Comparison of ENCODE assay signal across 20 cellular contexts in the genomic region with DNA sequence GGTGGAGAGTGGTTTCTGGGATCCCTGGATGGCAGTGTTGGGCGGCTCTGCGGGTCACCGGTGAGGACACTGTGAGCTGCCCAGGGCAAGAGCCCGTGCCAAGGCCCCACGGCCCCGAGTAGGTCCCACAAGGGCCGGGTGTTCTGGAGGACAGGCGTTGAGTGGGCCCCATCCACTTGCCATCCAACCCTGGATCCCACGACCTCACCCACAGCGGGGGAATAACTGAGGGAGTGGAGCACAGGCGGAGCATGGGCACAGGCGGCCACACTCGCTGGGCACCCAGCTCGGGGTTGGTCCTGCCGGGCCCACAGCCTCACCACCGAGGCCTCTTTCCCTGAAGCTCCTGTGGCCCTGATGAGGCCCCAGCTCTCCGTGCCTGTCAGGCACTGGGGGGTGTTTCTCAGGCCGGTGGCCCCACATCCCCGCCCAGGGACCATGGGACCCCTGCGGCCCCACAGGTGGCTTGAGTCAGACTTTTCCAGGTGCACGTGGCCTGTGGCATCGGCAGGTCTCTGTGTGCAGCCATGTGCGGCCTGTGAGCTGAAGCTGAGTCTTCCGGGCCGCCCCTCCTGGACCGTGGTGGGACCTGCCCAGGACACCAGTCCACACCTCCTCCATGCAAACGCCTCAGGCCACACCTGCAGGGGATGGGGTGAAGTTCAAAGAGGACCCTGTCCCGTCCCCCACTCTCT. TPM values are rescaled to one million over a fixed set of nuclear protein-coding genes. Genes with fewer than 3 reads are reported as not detected.
DNase-seq lines count a peak whose midpoint lies in the region; ATAC-seq, FAIRE-seq and TF ChIP-seq lines count a peak whose summit lies in the region.
"Had no signal": no experiment of that assay in that cellular context is flagged by ENCODE, and none has a peak within 500 bp of the region (broad histone marks: within the 10 kb centered on the region; RNA-seq: fewer than 3 reads in every experiment).

No MANE protein-coding gene starts in this region.

- H3K9me3 Mint-ChIP-seq in activated T-cell treated with anti-CD3 and anti-CD28 coated beads, Interleukin-2, amount 50 U/mL, for 24 hours: peaks cover 5% of the 10 kb centered on the region

- no peak overlapping the region for H3K27ac Mint-ChIP-seq in activated T-cell treated with anti-CD3 and anti-CD28 coated beads, Interleukin-2, amount 50 U/mL, for 24 hours
- H3K27ac Mint-ChIP-seq: CD4-positive, alpha-beta T cell; HFFc6; IgD-negative memory B cell had no signal

- H3K27me3 Mint-ChIP-seq in activated T-cell treated with anti-CD3 and anti-CD28 coated beads, Interleukin-2, amount 50 U/mL, for 24 hours: peaks cover 27% of the 10 kb centered on the region

- H3K9me3 ChIP-seq in HepG2 (ENCODE audit: low read length): no peaks in the 10 kb centered on the region
- H3K9me3 ChIP-seq: HAP-1 had no signal

- H3K9ac ChIP-seq in HepG2 (ENCODE audit: insufficient read depth, low read depth, low read length): no peak overlapping the region
- H3K9ac ChIP-seq: BLaER1 treated with 17β-estradiol and CSF1 and Interleukin-3, amounts not matched to agents 10 nM and 100 nM; KMS-11 had no signal

- H3K27ac ChIP-seq in HepG2 (ENCODE audit: extremely low read length, insufficient read depth, low read length): no peak overlapping the region
- H3K27ac ChIP-seq: BLaER1 treated with 17β-estradiol and CSF1 and Interleukin-3, amounts not matched to agents 10 nM and 100 nM; KMS-11 had no signal

- 8% methylated on average over 4 of the region's 28 CpGs for WGBS in HepG2 (ENCODE audit: low lambda C conversion rate)

- H3K36me3 Mint-ChIP-seq in activated T-cell treated with anti-CD3 and anti-CD28 coated beads, Interleukin-2, amount 50 U/mL, for 24 hours (ENCODE audit: low read depth): no peaks in the 10 kb centered on the region

- H3K36me3 ChIP-seq in HepG2 (replicated peaks in 1 of 2; ENCODE audit: control insufficient read depth in 1 of 2, insufficient read depth in 2 of 2, low read length in 2 of 2): no peaks in the 10 kb centered on the region
- H3K36me3 ChIP-seq: HAP-1 had no signal

- H3K4me3 Mint-ChIP-seq in activated T-cell treated with anti-CD3 and anti-CD28 coated beads, Interleukin-2, amount 50 U/mL, for 24 hours: no peak overlapping the region
- H3K4me3 Mint-ChIP-seq: CD4-positive, alpha-beta T cell; HFFc6; IgD-negative memory B cell had no signal

- BruUV-seq in HepG2 (replicated peaks; lab: Mats Ljungman, UMichigan): no TSS peak

- peak; percentile 10 for DNase-seq in activated T-cell treated with anti-CD3 and anti-CD28 coated beads, Interleukin-2, amount 50 U/mL, for 1 hour
- no peak for DNase-seq in activated T-cell treated with anti-CD3 and anti-CD28 coated beads, Interleukin-2, amount 50 U/mL, for 24 hours
- DNase-seq in HepG2 (ENCODE audit: low spot score): no peak
- peak; percentile 70 for DNase-seq in posterior vena cava (ENCODE audit: low spot score)
- DNase-seq in NAMALWA (ENCODE audit: low spot score): no peak
- no peak for DNase-seq in germinal center (ENCODE audit: low spot score)
- DNase-seq in HT-29 (ENCODE audit: low spot score): no peak
- DNase-seq: CD4-positive, alpha-beta T cell; GOT3; HFFc6; NCI-H1436; NCI-H2107; NCI-H524 treated with DMSO at 0.1 percent for 48 hours; PC-3; Right ventricle myocardium superior had no signal

- CTCF ChIA-PET in HepG2 (lab: Yijun Ruan, JAX; ENCODE audit: low intra/inter-chr PET ratio, low total read pairs): no interaction called here

- intact Hi-C loops in HepG2 (cut with micrococcal nuclease; ENCODE audit: unreplicated experiment) (no loop called here), posterior vena cava (cut with DNase I) (no loop called here)

- no peak overlapping the region for H3K4me3 ChIP-seq in HepG2 (replicated peaks in 1 of 3; ENCODE audit: insufficient read depth in 1 of 3, low read depth in 2 of 3, low read length in 3 of 3)
- H3K4me3 ChIP-seq: BLaER1 treated with 17β-estradiol and CSF1 and Interleukin-3, amounts not matched to agents 10 nM and 100 nM; HAP-1 had no signal

- peaks cover 12% of the 10 kb centered on the region for H3K4me1 Mint-ChIP-seq in activated T-cell treated with anti-CD3 and anti-CD28 coated beads, Interleukin-2, amount 50 U/mL, for 24 hours (ENCODE audit: low read depth)
- H3K4me1 Mint-ChIP-seq: IgD-negative memory B cell had no signal

- no peak for TF ChIP-seq POLR2A in HepG2 (IDR thresholded peaks at IDR 0.05; ENCODE audit: insufficient read depth in 1 of 2, low read depth in 2 of 2, low read length in 2 of 2)

- POLR2A ChIA-PET in HepG2 (lab: Yijun Ruan, JAX): no interaction called here

- TF ChIP-seq EP300 in HepG2 (IDR thresholded peaks at IDR 0.05; ENCODE audit: low read depth in 2 of 2, low read length in 2 of 2) (no peak), HepG2 (CRISPR knock-in tag; IDR thresholded peaks at IDR 0.05; ENCODE audit: borderline replicate concordance) (no peak)

- no peaks in the 10 kb centered on the region for H3K79me2 ChIP-seq in HepG2 (ENCODE audit: insufficient read depth, low read length)

- ATAC-seq in HepG2: no peak
- ATAC-seq: PC-3 had no signal

- no peaks in the 10 kb centered on the region for H4K20me1 ChIP-seq in HepG2 (ENCODE audit: insufficient read depth, low read length)

- TF ChIP-seq RAD21 in HepG2 (CRISPR knock-in tag; IDR thresholded peaks at IDR 0.05): no peak

- no peak for FAIRE-seq in HepG2 (lab: Jason Lieb, UNC)
- FAIRE-seq: A204.1 had no signal

- no peak for TF ChIP-seq CTCF in HepG2 (CRISPR knock-in tag; IDR thresholded peaks at IDR 0.05)

- no peaks in the 10 kb centered on the region for H3K4me1 ChIP-seq in HepG2 (ENCODE audit: insufficient read depth, low read length)
- H3K4me1 ChIP-seq: HAP-1 had no signal

- no peak overlapping the region for H3K4me2 ChIP-seq in HepG2 (ENCODE audit: low read depth, low read length)
- H3K4me2 ChIP-seq: KMS-11 had no signal

- H2AFZ ChIP-seq in HepG2 (ENCODE audit: low read length): no peak overlapping the region

- in situ Hi-C loops in HepG2 (cut with HindIII; ENCODE audit: extremely low pct_ligation_motif_present, low pct_unique_long_range_greater_than_20kb): no loop called here

- peaks cover 0 to 13% of the 10 kb centered on the region in 2 experiments for H3K27me3 ChIP-seq in HepG2 (ENCODE audit: control insufficient read depth in 1 of 2, insufficient read depth in 2 of 2, low read length in 2 of 2)
- H3K27me3 ChIP-seq: BLaER1 treated with 17β-estradiol and CSF1 and Interleukin-3, amounts not matched to agents 10 nM and 100 nM had no signal

TF ChIP-seq in HepG2, 621 proteins besides CTCF, POLR2A, EP300 and RAD21:
- TF ChIP-seq MNT (IDR thresholded peaks at IDR 0.05): peak; percentile 54
- no peak for TF ChIP-seq HHEX (CRISPR knock-in tag; IDR thresholded peaks at IDR 0.05)
- TF ChIP-seq ELK4 (CRISPR knock-in tag; IDR thresholded peaks at IDR 0.05; ENCODE audit: borderline replicate concordance): no peak

RNA-seq across cellular contexts. Expression of gene TMEM255B, which starts 16.6 kb away (rescaled TPM):
- total RNA-seq in HepG2 (2016; rRNA removed; fragmentation: Illumina TruSeq; extraction: Trizol) (0.03 TPM in 1 of 2 replicates, not detected in the other), posterior vena cava (10 to 100 TPM; 20.2 to 22.9 TPM)
- not detected in 2 replicates for total RNA-seq in HepG2 (2016; cell fraction: cytosol; rRNA removed; fragmentation: Illumina TruSeq; extraction: Trizol; ENCODE audit: low read depth)
- total RNA-seq in HepG2 (2016; cell fraction: insoluble cytoplasmic fraction; rRNA removed; fragmentation: Illumina TruSeq; extraction: Trizol): not detected in 2 replicates
- not detected in 2 replicates for total RNA-seq in HepG2 (2016; cell fraction: membrane; rRNA removed; fragmentation: Illumina TruSeq; extraction: Trizol)
- not detected in 2 replicates for total RNA-seq in HepG2 (2016; cell fraction: nucleus; rRNA removed; fragmentation: Illumina TruSeq; extraction: Trizol)
- 0.01 TPM in 1 of 2 replicates, not detected in the other for polyA plus RNA-seq in HepG2 (2011; rRNA removed)
- 0.01 and 0.12 TPM in 2 replicates for polyA plus RNA-seq in HepG2 (2011; cell fraction: cytosol; rRNA removed)
- polyA plus RNA-seq in HepG2 (2011; cell fraction: nucleus; rRNA removed): 0.02 and 0.03 TPM in 2 replicates
- polyA plus RNA-seq in HepG2 (2012): 0.11 TPM in 1 of 2 replicates, not detected in the other
- polyA plus RNA-seq in HepG2 (2016; cell fraction: cytosol; fragmentation: Illumina TruSeq; extraction: Trizol; ENCODE audit: low read depth): not detected in 2 replicates
- polyA plus RNA-seq in HepG2 (2016; cell fraction: insoluble cytoplasmic fraction; fragmentation: Illumina TruSeq; extraction: Trizol; ENCODE audit: low read depth): not detected in 2 replicates
- not detected in 2 replicates for polyA plus RNA-seq in HepG2 (2016; cell fraction: membrane; fragmentation: Illumina TruSeq; extraction: Trizol; ENCODE audit: low read depth)
- not detected in 2 replicates for polyA plus RNA-seq in HepG2 (2016; cell fraction: nucleus; fragmentation: Illumina TruSeq; extraction: Trizol; ENCODE audit: insufficient read depth, low read depth)
- not detected in 2 replicates for polyA minus RNA-seq in HepG2 (2011; rRNA and poly(A)+ RNA removed; ENCODE audit: low replicate concordance)
- polyA minus RNA-seq in HepG2 (2011; cell fraction: cytosol; rRNA and poly(A)+ RNA removed): not detected in 2 replicates
- polyA minus RNA-seq in HepG2 (2011; cell fraction: nucleus; rRNA and poly(A)+ RNA removed): 0.12 and 0.13 TPM in 2 replicates
- 0.81 and 1.6 TPM in 2 replicates for total RNA-seq in HT-29 (2014; rRNA removed; shearing (Covaris generic))

Comparison
In these comparisons a context has a peak if more than half of its experiments do, and no peak if none do; other contexts are left out.
1. DNase-seq: peak in activated T-cell treated with anti-CD3 and anti-CD28 coated beads, Interleukin-2, amount 50 U/mL, for 1 hour (single experiment) and posterior vena cava (single experiment); none in activated T-cell treated with anti-CD3 and anti-CD28 coated beads, Interleukin-2, amount 50 U/mL, for 24 hours (single experiment), HepG2 (single experiment), NAMALWA (single experiment), germinal center (single experiment) and HT-29 (single experiment).